14 cellular contexts compared by ENCODE assay signal in genomic region chr6:99092009-99092408, GRCh38.
DNase-seq lines count a peak whose midpoint lies in the region; ATAC-seq and TF ChIP-seq lines count a peak whose summit lies in the region.
"Had no signal": no experiment of that assay in that cellular context is flagged by ENCODE, and none has a peak within 500 bp of the region (broad histone marks: within the 10 kb centered on the region; RNA-seq: fewer than 3 reads in every experiment).

No MANE protein-coding gene starts in this region.

- no peak for DNase-seq in kidney tubule cell (ENCODE audit: low spot score)
- no peak for DNase-seq in effector CD8-positive, alpha-beta T cell (lab: John Stamatoyannopoulos, UW)
- no peak for DNase-seq in WERI-Rb-1
- no peak for DNase-seq in activated gamma-delta T cell (lab: John Stamatoyannopoulos, UW)
- DNase-seq: activated effector memory CD4-positive, alpha-beta T cell treated with Interleukin-2 at 50 U/mL for 16 hours; caudate nucleus; MG63; NCI-H524 treated with DMSO at 0.1 percent for 48 hours had no signal

- no peak overlapping the region for H3K27ac ChIP-seq in WERI-Rb-1
- H3K27ac ChIP-seq: esophagus muscularis mucosa, SJSA1 had no signal

- H3K36me3 ChIP-seq in WERI-Rb-1: no peaks in the 10 kb centered on the region
- H3K36me3 ChIP-seq: esophagus muscularis mucosa, MG63, SJSA1 had no signal

- H3K4me3 ChIP-seq in WERI-Rb-1 (ENCODE audit: low read depth, low read length): no peak overlapping the region
- H3K4me3 ChIP-seq: esophagus muscularis mucosa, MG63, SJSA1 had no signal

- TF ChIP-seq POLR2A in GM18505 (IDR thresholded peaks at IDR 0.05; ENCODE audit: borderline replicate concordance, extremely low read depth, insufficient read depth, insufficient read length): no peak

- no peaks in the 10 kb centered on the region for H3K27me3 ChIP-seq in WERI-Rb-1 (ENCODE audit: insufficient read depth, low read depth, severe bottlenecking)

- no peaks in the 10 kb centered on the region for H3K9me3 ChIP-seq in WERI-Rb-1 (ENCODE audit: severe bottlenecking)
- H3K9me3 ChIP-seq: esophagus muscularis mucosa, MG63, SJSA1 had no signal

- ATAC-seq in GM18505 (IDR thresholded peaks at IDR 0.05; ENCODE audit: unreplicated experiment): peak; percentile 94
- ATAC-seq in GM19455 (IDR thresholded peaks at IDR 0.05; ENCODE audit: unreplicated experiment): peak; percentile 90
- ATAC-seq in HG02884 (IDR thresholded peaks at IDR 0.05; ENCODE audit: unreplicated experiment): peak; percentile 88
- ATAC-seq in HG03558 (IDR thresholded peaks at IDR 0.05; ENCODE audit: extremely low read depth, unreplicated experiment): peak; percentile 87

- TF ChIP-seq CTCF in WERI-Rb-1 (IDR thresholded peaks at IDR 0.05; ENCODE audit: low read depth, low read length): no peak
